In the genomic region with DNA sequence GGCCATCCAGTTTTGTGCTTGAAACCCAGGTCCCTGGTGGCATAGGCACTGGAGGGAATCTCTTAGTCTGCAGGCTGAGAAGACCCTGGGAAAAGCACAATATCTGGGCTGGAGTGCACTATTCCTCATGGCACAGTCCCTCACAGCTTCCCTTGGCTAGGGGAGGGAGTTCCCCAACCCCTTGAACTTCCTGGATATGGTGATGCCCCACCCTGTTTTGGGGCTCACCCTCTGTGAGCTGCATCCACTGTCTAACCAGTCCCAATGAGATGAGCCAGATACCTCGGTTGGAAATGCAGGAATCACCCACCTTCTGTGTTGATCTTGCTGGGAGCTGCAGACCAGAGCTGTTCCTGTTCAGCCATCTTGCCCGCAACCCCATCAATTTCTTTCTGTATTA, we compare ENCODE assay signal across 20 cellular contexts. TPM values are rescaled to one million over a fixed set of nuclear protein-coding genes. Genes with fewer than 3 reads are reported as not detected.
DNase-seq lines count a peak whose midpoint lies in the region; ATAC-seq and TF ChIP-seq lines count a peak whose summit lies in the region.
"Had no signal": no experiment of that assay in that cellular context is flagged by ENCODE, and none has a peak within 500 bp of the region (broad histone marks: within the 10 kb centered on the region; RNA-seq: fewer than 3 reads in every experiment).

No MANE protein-coding gene starts in this region.

- TF ChIP-seq CTCF in mammary epithelial cell (conservative IDR thresholded peaks at IDR 0.05 in 1 of 2, IDR thresholded peaks at IDR 0.05 in 1 of 2; ENCODE audit: extremely low read depth in 1 of 2, insufficient read depth in 1 of 2, low read depth in 1 of 2, low read length in 2 of 2) (no peak), breast epithelium (IDR thresholded peaks at IDR 0.05) (no peak), WTC11 (IDR thresholded peaks at IDR 0.05) (no peak), endodermal cell (conservative IDR thresholded peaks at IDR 0.05) (no peak)

- H2BK12ac ChIP-seq in neuronal stem cell (ENCODE audit: low read length), result no peak overlapping the region

- POLR2A ChIA-PET in WTC11 (lab: Charles Lee), result no interaction called here

- no peak overlapping the region for H2BK5ac ChIP-seq in neuronal stem cell (ENCODE audit: low read length)

- H3K4me1 Mint-ChIP-seq in WTC11 (peaks cover 13% of the 10 kb centered on the region), endodermal cell (peaks cover 3% of the 10 kb centered on the region)
- H3K4me1 Mint-ChIP-seq: B cell; CD8-positive, alpha-beta memory T cell had no signal

- no peak for TF ChIP-seq POLR2A in breast epithelium (IDR thresholded peaks at IDR 0.05)

- H2AFZ ChIP-seq in mammary epithelial cell (ENCODE audit: low read depth, low read length) (peak overlapping the region; percentile 32), neuronal stem cell (ENCODE audit: low read length) (peak overlapping the region; percentile 45)

- no peak overlapping the region for H3K4ac ChIP-seq in neuronal stem cell (ENCODE audit: low read length)

- DNase-seq in mammary epithelial cell (no peak), breast epithelium (ENCODE audit: low spot score in 2 of 2) (no peak), WTC11 (ENCODE audit: low spot score) (no peak), neuronal stem cell (ENCODE audit: low spot score) (no peak), endodermal cell (no peak), RKO (ENCODE audit: low spot score) (no peak)
- DNase-seq: CD4-positive, alpha-beta T cell; CD8-positive, alpha-beta memory T cell; DMS 273 treated with DMSO at 0.1 percent for 48 hours; DMS79; EL; GDM1; GOT3; H7 had no signal

- no peak for ATAC-seq in WTC11
- ATAC-seq: GM12878, HCT116 had no signal

- no peak overlapping the region for H2BK120ac ChIP-seq in neuronal stem cell (ENCODE audit: low read depth, low read length)

- peaks cover 30% of the 10 kb centered on the region for H3K9me3 Mint-ChIP-seq in WTC11
- peaks cover 20% of the 10 kb centered on the region for H3K9me3 Mint-ChIP-seq in endodermal cell

- no peaks in the 10 kb centered on the region for H3K36me3 ChIP-seq in mammary epithelial cell (ENCODE audit: insufficient read depth, low read length)
- H3K36me3 ChIP-seq in breast epithelium, result no peaks in the 10 kb centered on the region
- H3K36me3 ChIP-seq in neuronal stem cell (replicated peaks in 1 of 2; ENCODE audit: control insufficient read depth in 2 of 2, insufficient read depth in 2 of 2, low read length in 2 of 2), result no peaks in the 10 kb centered on the region
- no peaks in the 10 kb centered on the region for H3K36me3 ChIP-seq in endodermal cell (ENCODE audit: control insufficient read depth, insufficient read depth, low read length)
- H3K36me3 ChIP-seq: BLaER1 had no signal

- H3K4me3 ChIP-seq in mammary epithelial cell (replicated peaks in 1 of 3; ENCODE audit: insufficient read depth in 1 of 3, low read depth in 2 of 3, low read length in 3 of 3), result no peak overlapping the region
- H3K4me3 ChIP-seq in breast epithelium, result no peak overlapping the region
- H3K4me3 ChIP-seq in neuronal stem cell (ENCODE audit: low read length in 2 of 2), result no peak overlapping the region
- H3K4me3 ChIP-seq in endodermal cell (ENCODE audit: low read length), result no peak overlapping the region
- H3K4me3 ChIP-seq: BLaER1, GM12878 had no signal

- H2BK15ac ChIP-seq in neuronal stem cell (ENCODE audit: low read length), result no peak overlapping the region

- no peaks in the 10 kb centered on the region for H3K79me2 ChIP-seq in mammary epithelial cell (ENCODE audit: insufficient read depth, low read length)

- H3K23ac ChIP-seq in neuronal stem cell (ENCODE audit: low read depth, low read length, poor library complexity), result no peak overlapping the region

- H3K27ac Mint-ChIP-seq in WTC11 (no peak overlapping the region), endodermal cell (no peak overlapping the region)
- H3K27ac Mint-ChIP-seq: B cell; CD4-positive, alpha-beta T cell; CD8-positive, alpha-beta memory T cell had no signal

- H3K14ac ChIP-seq in neuronal stem cell (ENCODE audit: low read length), result no peak overlapping the region

- no peak overlapping the region for H3K18ac ChIP-seq in neuronal stem cell (ENCODE audit: low read length)

- H3K4me3 Mint-ChIP-seq in WTC11, result no peak overlapping the region
- no peak overlapping the region for H3K4me3 Mint-ChIP-seq in endodermal cell
- H3K4me3 Mint-ChIP-seq: B cell; CD4-positive, alpha-beta T cell; CD8-positive, alpha-beta memory T cell had no signal

- CTCF ChIA-PET in mammary epithelial cell (lab: Charles Lee; ENCODE audit: low non-redundant PET), result no interaction called here
- CTCF ChIA-PET in WTC11 (lab: Charles Lee), result no interaction called here

- H4K8ac ChIP-seq in neuronal stem cell (ENCODE audit: low read depth, low read length), result no peak overlapping the region

- H3K27me3 ChIP-seq in mammary epithelial cell (ENCODE audit: insufficient read depth, low read length) (no peaks in the 10 kb centered on the region), breast epithelium (no peaks in the 10 kb centered on the region), neuronal stem cell (ENCODE audit: control insufficient read depth in 3 of 3, insufficient read depth in 3 of 3, low read depth in 1 of 3, low read length in 3 of 3) (peaks cover 0 to 5% (median 0%) of the 10 kb centered on the region in 3 experiments), endodermal cell (ENCODE audit: control insufficient read depth, insufficient read depth, low read length, poor library complexity, severe bottlenecking) (no peaks in the 10 kb centered on the region)
- H3K27me3 ChIP-seq: BLaER1 had no signal

- H3K27me3 Mint-ChIP-seq in WTC11 (ENCODE audit: low read depth), result peaks cover 5% of the 10 kb centered on the region; the same call in 1 of the 2 replicates
- peaks cover 3% of the 10 kb centered on the region for H3K27me3 Mint-ChIP-seq in endodermal cell (ENCODE audit: insufficient read depth)

- H3K9me3 ChIP-seq in mammary epithelial cell (replicated peaks; ENCODE audit: insufficient read depth, low read length) (no peaks in the 10 kb centered on the region), breast epithelium (no peaks in the 10 kb centered on the region), neuronal stem cell (replicated peaks in 1 of 2; ENCODE audit: control insufficient read depth in 2 of 2, insufficient read depth in 1 of 2, low read depth in 1 of 2, low read length in 2 of 2) (no peaks in the 10 kb centered on the region), endodermal cell (ENCODE audit: control insufficient read depth, low read length) (no peaks in the 10 kb centered on the region)

- no peaks in the 10 kb centered on the region for H3K79me1 ChIP-seq in neuronal stem cell (ENCODE audit: low read depth, low read length)

- dilution Hi-C loops in mammary epithelial cell (cut with HindIII; ENCODE audit: low sequenced_read_pairs), result no loop called here

- H3K27ac ChIP-seq in mammary epithelial cell (ENCODE audit: insufficient read depth, low read depth, low read length) (no peak overlapping the region), breast epithelium (no peak overlapping the region), neuronal stem cell (replicated peaks; ENCODE audit: low read length) (no peak overlapping the region), endodermal cell (ENCODE audit: low read depth, low read length) (no peak overlapping the region)
- H3K27ac ChIP-seq: 22Rv1, BLaER1, C4-2B had no signal

- H3K36me3 Mint-ChIP-seq in WTC11 (peaks cover 16% of the 10 kb centered on the region), endodermal cell (ENCODE audit: low read depth) (no peaks in the 10 kb centered on the region)

- H3K4me1 ChIP-seq in mammary epithelial cell (ENCODE audit: insufficient read depth, low read length) (peaks cover 9% of the 10 kb centered on the region), breast epithelium (no peaks in the 10 kb centered on the region), neuronal stem cell (ENCODE audit: control insufficient read depth in 2 of 2, insufficient read depth in 1 of 2, low read depth in 1 of 2, low read length in 2 of 2) (peaks cover 0 to 2% of the 10 kb centered on the region in 2 donors), endodermal cell (ENCODE audit: control insufficient read depth, insufficient read depth, low read length) (no peaks in the 10 kb centered on the region)
- H3K4me1 ChIP-seq: BLaER1 had no signal

- H4K20me1 ChIP-seq in mammary epithelial cell (ENCODE audit: insufficient read depth, low read length), result no peaks in the 10 kb centered on the region
- H4K20me1 ChIP-seq: BLaER1 had no signal

- H3K4me2 ChIP-seq in mammary epithelial cell (ENCODE audit: insufficient read depth, low read depth, low read length) (no peak overlapping the region), neuronal stem cell (ENCODE audit: insufficient read depth, low read length, poor library complexity, severe bottlenecking) (no peak overlapping the region)
- H3K4me2 ChIP-seq: BLaER1 had no signal

- H2AK5ac ChIP-seq in neuronal stem cell (ENCODE audit: low read depth, low read length), result no peak overlapping the region

- in situ Hi-C loops in mammary epithelial cell (cut with MboI; ENCODE audit: low sequenced_read_pairs in 2 of 2), result no loop called here

- no peak overlapping the region for H4K91ac ChIP-seq in neuronal stem cell (ENCODE audit: low read depth, low read length, poor library complexity)

- no peak overlapping the region for H3K9ac ChIP-seq in mammary epithelial cell (ENCODE audit: insufficient read depth, low read length)
- H3K9ac ChIP-seq in neuronal stem cell (ENCODE audit: low read depth, low read length, poor library complexity), result no peak overlapping the region
- no peak overlapping the region for H3K9ac ChIP-seq in endodermal cell (ENCODE audit: extremely low read depth, low read length, poor library complexity, severe bottlenecking)
- H3K9ac ChIP-seq: BLaER1 had no signal

- intact Hi-C loops in mammary epithelial cell (cut with micrococcal nuclease), result loop anchor here (2.0 kb wide), 1 partner anchor 20 kb away; a partner anchor contains a TSS
- intact Hi-C loops in breast epithelium (cut with DNase I; ENCODE audit: low total_unique reads), result no loop called here

- BruUV-seq in mammary epithelial cell (replicated peaks; lab: Mats Ljungman, UMichigan), result no TSS peak

- WGBS in mammary epithelial cell (ENCODE audit: low coverage, missing lambda C conversion rate), result 95% methylated on average over 2 of the region's 2 CpGs
- no CpG with 5 or more reads among the region's 2 CpGs for WGBS in neuronal stem cell (ENCODE audit: extremely low coverage in 2 of 2, insufficient read length in 2 of 2, insufficient replicate concordance in 1 of 2), 2 donors
- 63 to 91% methylated on average over 1 to 2 of the region's 2 CpGs for WGBS in endodermal cell (ENCODE audit: insufficient coverage in 1 of 2, insufficient read length in 1 of 2), 2 experiments

RNA-seq across cellular contexts. Expression of a gene that starts 19.8 kb away (rescaled TPM):
- total RNA-seq in mammary epithelial cell (100 to 1,000 TPM in 1 of 2 donors, 10 to 100 TPM in 1; 93.7 to 132 TPM), breast epithelium (100 to 1,000 TPM; 195 to 751 (median 536) TPM), WTC11 (2021) (88.0 to 99.1 TPM (median 91.7 TPM) in 3 replicates), endodermal cell (100 to 1,000 TPM; 101 to 111 TPM)
- polyA plus RNA-seq in mammary epithelial cell, result 55.5 TPM
- 35.1 TPM for polyA minus RNA-seq in mammary epithelial cell
- polyA plus RNA-seq in neuronal stem cell (2013, experiment 1 of 2), result 33.7 TPM
- polyA plus RNA-seq in neuronal stem cell (2013, experiment 2 of 2), result 38.1 TPM
- 65.9 TPM for polyA plus RNA-seq in endodermal cell (2013, experiment 1 of 2)
- polyA plus RNA-seq in endodermal cell (2013, experiment 2 of 2), result 60.9 TPM
